In genomic region chr15:94844188-94844532, GRCh38 we compare ENCODE assay signal across 1 cellular context.
TF ChIP-seq lines count a peak whose summit lies in the region.

No MANE protein-coding gene starts in this region.

TF ChIP-seq in GM23338, 12 proteins besides CTCF, POLR2A, EP300 and RAD21 (continued from another document):
- TF ChIP-seq, protein P1, sequence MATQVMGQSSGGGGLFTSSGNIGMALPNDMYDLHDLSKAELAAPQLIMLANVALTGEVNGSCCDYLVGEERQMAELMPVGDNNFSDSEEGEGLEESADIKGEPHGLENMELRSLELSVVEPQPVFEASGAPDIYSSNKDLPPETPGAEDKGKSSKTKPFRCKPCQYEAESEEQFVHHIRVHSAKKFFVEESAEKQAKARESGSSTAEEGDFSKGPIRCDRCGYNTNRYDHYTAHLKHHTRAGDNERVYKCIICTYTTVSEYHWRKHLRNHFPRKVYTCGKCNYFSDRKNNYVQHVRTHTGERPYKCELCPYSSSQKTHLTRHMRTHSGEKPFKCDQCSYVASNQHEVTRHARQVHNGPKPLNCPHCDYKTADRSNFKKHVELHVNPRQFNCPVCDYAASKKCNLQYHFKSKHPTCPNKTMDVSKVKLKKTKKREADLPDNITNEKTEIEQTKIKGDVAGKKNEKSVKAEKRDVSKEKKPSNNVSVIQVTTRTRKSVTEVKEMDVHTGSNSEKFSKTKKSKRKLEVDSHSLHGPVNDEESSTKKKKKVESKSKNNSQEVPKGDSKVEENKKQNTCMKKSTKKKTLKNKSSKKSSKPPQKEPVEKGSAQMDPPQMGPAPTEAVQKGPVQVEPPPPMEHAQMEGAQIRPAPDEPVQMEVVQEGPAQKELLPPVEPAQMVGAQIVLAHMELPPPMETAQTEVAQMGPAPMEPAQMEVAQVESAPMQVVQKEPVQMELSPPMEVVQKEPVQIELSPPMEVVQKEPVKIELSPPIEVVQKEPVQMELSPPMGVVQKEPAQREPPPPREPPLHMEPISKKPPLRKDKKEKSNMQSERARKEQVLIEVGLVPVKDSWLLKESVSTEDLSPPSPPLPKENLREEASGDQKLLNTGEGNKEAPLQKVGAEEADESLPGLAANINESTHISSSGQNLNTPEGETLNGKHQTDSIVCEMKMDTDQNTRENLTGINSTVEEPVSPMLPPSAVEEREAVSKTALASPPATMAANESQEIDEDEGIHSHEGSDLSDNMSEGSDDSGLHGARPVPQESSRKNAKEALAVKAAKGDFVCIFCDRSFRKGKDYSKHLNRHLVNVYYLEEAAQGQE (IDR thresholded peaks at IDR 0.05; ENCODE audit: unreplicated experiment) = no peak
- no peak for TF ChIP-seq ZNF331 (CRISPR knock-in tag; IDR thresholded peaks at IDR 0.05; ENCODE audit: low read depth)
- no peak for TF ChIP-seq ZNF114 (CRISPR knock-in tag; IDR thresholded peaks at IDR 0.05)
